In the genomic region with DNA sequence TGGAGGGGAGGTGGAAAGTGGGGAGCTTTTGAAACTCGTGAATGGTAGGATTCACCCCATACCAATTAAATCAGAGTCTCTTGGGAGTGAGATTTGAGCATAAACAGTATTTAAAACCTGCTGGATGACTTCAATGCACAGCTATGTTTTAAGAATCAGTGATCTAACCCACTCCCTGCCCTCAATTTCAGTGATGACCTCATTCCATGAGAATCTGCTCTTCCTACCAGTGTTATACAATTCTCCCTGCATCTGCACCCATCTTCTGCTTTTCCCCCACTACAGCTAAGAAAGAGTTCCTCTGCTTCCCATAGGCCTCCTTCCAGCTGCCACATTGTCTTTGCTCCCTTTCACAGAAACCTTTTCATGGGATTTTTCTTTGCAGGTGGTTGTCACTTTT, we compare ENCODE assay signal across 14 cellular contexts. TPM values are rescaled to one million over a fixed set of nuclear protein-coding genes. Genes with fewer than 3 reads are reported as not detected.
DNase-seq lines count a peak whose midpoint lies in the region; ATAC-seq and TF ChIP-seq lines count a peak whose summit lies in the region.
"Had no signal": no experiment of that assay in that cellular context is flagged by ENCODE, and none has a peak within 500 bp of the region (broad histone marks: within the 10 kb centered on the region; RNA-seq: fewer than 3 reads in every experiment).

No MANE protein-coding gene starts in this region.

- H3K27ac ChIP-seq in HEK293 (ENCODE audit: extremely low read depth, low read depth, low read length) (no peak overlapping the region), thyroid gland (no peak overlapping the region)
- H3K27ac ChIP-seq: gastrocnemius medialis, vagina had no signal

- H3K9me3 ChIP-seq in HEK293 (ENCODE audit: control insufficient read depth, insufficient read depth, low read depth, low read length) (no peaks in the 10 kb centered on the region), thyroid gland (no peaks in the 10 kb centered on the region)
- H3K9me3 ChIP-seq: gastrocnemius medialis, vagina had no signal

- H3K4me3 ChIP-seq in HEK293 (ENCODE audit: low read depth, low read length) (no peak overlapping the region), astrocyte of the spinal cord (ENCODE audit: low read depth, low read length) (no peak overlapping the region), thyroid gland (replicated peaks in 1 of 3) (no peak overlapping the region)
- H3K4me3 ChIP-seq: gastrocnemius medialis, vagina had no signal

- TF ChIP-seq POLR2A in thyroid gland (IDR thresholded peaks at IDR 0.05): no peak

- ATAC-seq in GM18520 (IDR thresholded peaks at IDR 0.05; ENCODE audit: unreplicated experiment): no peak
- ATAC-seq: gastrocnemius medialis had no signal

- CTCF ChIA-PET in HEK293 (lab: Yijun Ruan, JAX): interaction anchor here (0.6 kb wide), 1 partner anchor 42 kb away, joined by 4 read pairs; no protein-coding TSS in a partner anchor

- TF ChIP-seq CTCF in HEK293 (tag by site-specific recombination; IDR thresholded peaks at IDR 0.05) (no peak), astrocyte of the spinal cord (IDR thresholded peaks at IDR 0.05; ENCODE audit: low read depth, low read length) (no peak), thyroid gland (IDR thresholded peaks at IDR 0.05) (no peak)

- intact Hi-C loops in thyroid gland (cut with DNase I): no loop called here

- H3K27me3 ChIP-seq in thyroid gland: no peaks in the 10 kb centered on the region
- H3K27me3 ChIP-seq: gastrocnemius medialis, vagina had no signal

- H3K4me1 ChIP-seq in HEK293 (ENCODE audit: control insufficient read depth, insufficient read depth, low read length): no peaks in the 10 kb centered on the region
- no peaks in the 10 kb centered on the region for H3K4me1 ChIP-seq in thyroid gland
- H3K4me1 ChIP-seq: gastrocnemius medialis, vagina had no signal

- in situ Hi-C loops in ACHN (cut with HindIII; ENCODE audit: low pct_ligation_motif_present, low pct_unique_long_range_greater_than_20kb, low sequenced_read_pairs) (no loop called here), astrocyte of the spinal cord (cut with HindIII; ENCODE audit: low sequenced_read_pairs) (no loop called here)

- H3K36me3 ChIP-seq in HEK293 (ENCODE audit: control insufficient read depth in 2 of 2, insufficient read depth in 1 of 2, low read length in 2 of 2) (no peaks in the 10 kb centered on the region), thyroid gland (no peaks in the 10 kb centered on the region)
- H3K36me3 ChIP-seq: gastrocnemius medialis, vagina had no signal

- POLR2A ChIA-PET in HEK293 (lab: Yijun Ruan, JAX): interaction anchor here (1.0 to 1.1 kb wide), 3 partner anchors 18 to 21 kb away, joined by 3 to 10 read pairs (median 7); partner anchors contain the start of gene H2AZ1

- DNase-seq in ACHN (peak; percentile 66), astrocyte of the spinal cord (ENCODE audit: low read depth, low spot score) (peak; percentile 66), iris pigment epithelial cell (ENCODE audit: low read depth) (peak; percentile 94), thyroid gland (no peak), NCI-H2081 (lab: John Stamatoyannopoulos, UW) (no peak), NCI-H187 (lab: John Stamatoyannopoulos, UW) (no peak)
- DNase-seq: activated CD8-positive, alpha-beta memory T cell treated with anti-CD3 and anti-CD28 coated beads for 24 hours; activated naive CD4-positive, alpha-beta T cell treated with Interleukin-2 at 50 U/mL for 16 hours; gastrocnemius medialis; MV-4-11; NCI-H446 treated with DMSO at 0.1 percent for 48 hours had no signal

- WGBS in thyroid gland, 2 donors: 71 to 75% methylated on average over 1 of the region's 1 CpG

TF ChIP-seq in HEK293, 187 proteins besides CTCF, POLR2A, EP300 and RAD21:
- TF ChIP-seq OVOL3 (tag by site-specific recombination; IDR thresholded peaks at IDR 0.05) (no peak), ZBTB11 (tag by site-specific recombination; conservative IDR thresholded peaks at IDR 0.05; ENCODE audit: low read depth) (no peak), ZNF211 (tag by site-specific recombination; IDR thresholded peaks at IDR 0.05; ENCODE audit: low read depth) (no peak), ZNF324 (tag by site-specific recombination; IDR thresholded peaks at IDR 0.05) (no peak), ATF2 (tag by site-specific recombination; IDR thresholded peaks at IDR 0.05; ENCODE audit: low read depth) (0 out of 2 replicates have a peak, but pooled peaks have one; percentile 41), SP7 (tag by site-specific recombination; IDR thresholded peaks at IDR 0.05) (0 out of 2 replicates have a peak, but pooled peaks have one; percentile 26), ZNF423 (tag by site-specific recombination; IDR thresholded peaks at IDR 0.05) (no peak), ZNF501 (tag by site-specific recombination; IDR thresholded peaks at IDR 0.05) (no peak), ZNF366 (tag by site-specific recombination; conservative IDR thresholded peaks at IDR 0.05) (peak; percentile 30; the same call in 1 of the 2 replicates), INSM2 (tag by site-specific recombination; IDR thresholded peaks at IDR 0.05) (no peak), ZNF184 (tag by site-specific recombination; IDR thresholded peaks at IDR 0.05) (no peak)

RNA-seq across cellular contexts. Expression of gene H2AZ1, which starts 18.3 kb away (rescaled TPM):
- 100 to 1,000 TPM; 141 to 185 (median 150) TPM for total RNA-seq in thyroid gland

RNA-seq across cellular contexts. Expression of gene DNAJB14, which starts 21.9 kb away (rescaled TPM):
- total RNA-seq in thyroid gland: 10 to 100 TPM; 48.1 to 84.4 (median 72.3) TPM

Comparison
In these comparisons a context has a peak if more than half of its experiments do, and no peak if none do; other contexts are left out.
1. DNase-seq: peak in ACHN (single experiment), astrocyte of the spinal cord (single experiment) and iris pigment epithelial cell (single experiment); none in thyroid gland (0 of 2), NCI-H2081 (0 of 2) and NCI-H187 (0 of 2).